ENCODE assay signal across 6 cellular contexts in the genomic region with DNA sequence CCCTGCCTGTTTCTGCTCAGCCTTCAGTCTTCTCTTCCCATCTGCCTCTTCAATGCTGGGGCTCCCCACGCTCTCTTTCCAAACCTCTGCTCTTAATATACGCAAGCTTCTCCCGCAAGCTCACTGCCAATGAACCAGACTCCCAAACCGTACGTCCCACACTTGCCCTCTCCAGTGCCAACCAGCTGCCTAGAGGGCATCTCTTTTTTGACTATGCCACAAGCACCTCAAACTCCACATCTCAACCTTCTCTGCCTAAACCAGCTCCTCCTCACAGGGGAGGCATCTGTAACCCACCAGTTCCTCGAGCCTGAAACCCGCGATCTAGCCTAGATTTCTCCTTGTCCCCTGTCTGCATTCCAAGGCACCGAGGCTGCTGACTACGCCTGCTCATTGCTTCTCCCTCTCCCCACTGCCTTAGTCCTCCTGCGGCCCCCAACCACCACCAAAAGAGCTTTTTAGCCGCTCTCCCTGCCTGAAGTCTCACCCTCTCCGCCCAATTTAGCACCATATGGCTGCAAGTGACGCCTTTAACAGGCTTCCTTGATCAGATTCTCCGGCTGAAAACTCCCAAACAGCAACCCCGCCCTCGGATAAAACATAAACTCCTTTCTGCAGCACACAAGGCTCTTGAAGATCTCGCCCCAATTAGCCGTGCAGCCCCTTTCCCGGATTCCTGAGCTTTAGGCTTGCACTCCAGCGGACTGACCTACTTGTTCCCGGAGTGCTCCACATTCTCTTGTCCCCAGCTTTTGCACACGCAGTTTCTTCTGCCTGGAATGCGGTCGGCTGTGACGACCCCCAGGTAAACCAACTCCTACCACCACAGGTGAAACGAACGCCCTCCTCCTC. TPM values are rescaled to one million over a fixed set of nuclear protein-coding genes. Genes with fewer than 3 reads are reported as not detected.
A peak's percentile ranks its signal among the peaks of the same experiment; 100 is the strongest.
DNase-seq lines count a peak whose midpoint lies in the region; ATAC-seq and TF ChIP-seq lines count a peak whose summit lies in the region.

No MANE protein-coding gene starts in this region.

- H3K9me3 ChIP-seq in DOHH2 (ENCODE audit: control insufficient read depth, insufficient read depth, low read length) (no peaks in the 10 kb centered on the region), RWPE2 (ENCODE audit: severe bottlenecking) (no peaks in the 10 kb centered on the region), iPS DF 6.9 (ENCODE audit: control insufficient read depth, insufficient read depth, low read length) (no peaks in the 10 kb centered on the region), upper lobe of left lung (no peaks in the 10 kb centered on the region)

- H3K9me2 ChIP-seq in DOHH2 (replicated peaks; ENCODE audit: control insufficient read depth, low read length): no peaks in the 10 kb centered on the region

- H3K27me3 ChIP-seq in DOHH2 (ENCODE audit: control insufficient read depth, low read length) (no peaks in the 10 kb centered on the region; the same call in 1 of the 2 replicates), RWPE2 (ENCODE audit: insufficient read depth, poor library complexity, severe bottlenecking) (no peaks in the 10 kb centered on the region), iPS DF 6.9 (ENCODE audit: control insufficient read depth, insufficient read depth, low read length) (no peaks in the 10 kb centered on the region), upper lobe of left lung (no peaks in the 10 kb centered on the region)

- H3K4me1 ChIP-seq in DOHH2 (ENCODE audit: control insufficient read depth, low read length) (peaks cover 68% of the 10 kb centered on the region), RWPE2 (ENCODE audit: insufficient read depth, poor library complexity, severe bottlenecking) (peaks cover 13% of the 10 kb centered on the region), iPS DF 6.9 (ENCODE audit: control insufficient read depth, insufficient read depth, low read length) (peaks cover 7% of the 10 kb centered on the region), upper lobe of left lung (peaks cover 45 to 65% (median 48%) of the 10 kb centered on the region in 4 donors)

- peaks cover 78% of the 10 kb centered on the region for H3K79me2 ChIP-seq in DOHH2 (ENCODE audit: control insufficient read depth, low read length)

- H3K4me2 ChIP-seq in DOHH2 (ENCODE audit: low read length): peak overlapping the region; percentile 100

- peak; percentile 6; the same call in 2 of the 3 replicates for ATAC-seq in RWPE2 (ENCODE audit: low read depth)
- ATAC-seq in upper lobe of left lung (ENCODE audit: low FRiP score in 2 of 2): no peak
- ATAC-seq in HG03108 (IDR thresholded peaks at IDR 0.05; ENCODE audit: unreplicated experiment): no peak

- H3F3A ChIP-seq in DOHH2 (ENCODE audit: control insufficient read depth, insufficient read depth): peaks cover 44% of the 10 kb centered on the region

- DNase-seq in RWPE2 (ENCODE audit: low spot score) (no peak), iPS DF 6.9 (ENCODE audit: low read depth, low spot score) (no peak), upper lobe of left lung (no peak)
- no peak for DNase-seq in stimulated activated CD4-positive, alpha-beta T cell treated with anti-CD3 and anti-CD28 coated beads, Interleukin-2, amount 100 ng/mL, for 48 hours

- no peak for TF ChIP-seq POLR2A in upper lobe of left lung (IDR thresholded peaks at IDR 0.05)

- H3K27ac ChIP-seq in DOHH2 (ENCODE audit: low read depth, low read length) (peak overlapping the region; percentile 100), RWPE2 (ENCODE audit: poor library complexity, severe bottlenecking) (no peak overlapping the region), iPS DF 6.9 (ENCODE audit: low read length) (no peak overlapping the region), upper lobe of left lung (peak overlapping the region in 3 of 4 donors; percentile 30 to 92 (median 86))

- peaks cover 42% of the 10 kb centered on the region for H4K20me1 ChIP-seq in DOHH2 (ENCODE audit: control insufficient read depth, insufficient read depth, low read depth, low read length)

- TF ChIP-seq CTCF in DOHH2 (IDR thresholded peaks at IDR 0.05; ENCODE audit: low read depth, low read length, poor library complexity, severe bottlenecking) (no peak), RWPE2 (IDR thresholded peaks at IDR 0.05; ENCODE audit: poor library complexity, severe bottlenecking) (no peak), upper lobe of left lung (IDR thresholded peaks at IDR 0.05) (no peak)

- no CpG with 5 or more reads among the region's 28 CpGs for WGBS in iPS DF 6.9 (ENCODE audit: insufficient coverage, insufficient read length)
- 14 to 22% methylated on average over 28 of the region's 28 CpGs for WGBS in upper lobe of left lung, 2 donors

- peaks cover 65% of the 10 kb centered on the region for H3K36me3 ChIP-seq in DOHH2 (ENCODE audit: control insufficient read depth, low read length)
- no peaks in the 10 kb centered on the region for H3K36me3 ChIP-seq in RWPE2 (ENCODE audit: low read depth)
- H3K36me3 ChIP-seq in iPS DF 6.9 (ENCODE audit: control insufficient read depth, insufficient read depth, low read length): 0 out of 2 replicates have a peak, but pooled peaks cover 2% of the 10 kb centered on the region
- no peaks in the 10 kb centered on the region for H3K36me3 ChIP-seq in upper lobe of left lung

- no peak for TF ChIP-seq EP300 in upper lobe of left lung (IDR thresholded peaks at IDR 0.05)

- H3K4me3 ChIP-seq in DOHH2 (ENCODE audit: low read length): peak overlapping the region; percentile 88
- H3K4me3 ChIP-seq in RWPE2 (ENCODE audit: severe bottlenecking): peak overlapping the region; percentile 64
- H3K4me3 ChIP-seq in iPS DF 6.9 (ENCODE audit: low read length): peak overlapping the region; percentile 74; the same call in 1 of the 2 replicates
- H3K4me3 ChIP-seq in upper lobe of left lung: peak overlapping the region; percentile 79 to 99 (median 90)

RNA-seq across cellular contexts. Expression of gene GGA2, which starts 1.5 kb away (rescaled TPM):
- total RNA-seq in upper lobe of left lung: 100 to 1,000 TPM in 5 of 6 donors, 10 to 100 TPM in 1; 84.4 to 197 (median 164) TPM

RNA-seq across cellular contexts. Expression of gene EARS2, which starts 48.3 kb away (rescaled TPM):
- total RNA-seq in upper lobe of left lung: 10 to 100 TPM; 11.5 to 38.8 (median 15.9) TPM

RNA-seq across cellular contexts. Expression of gene UBFD1, which starts 48.7 kb away (rescaled TPM):
- total RNA-seq in upper lobe of left lung: 100 to 1,000 TPM in 1 of 6 donors, 10 to 100 TPM in 5; 30.2 to 145 (median 62.8) TPM

RNA-seq across cellular contexts. Expression of gene COG7, which starts 55.8 kb away (rescaled TPM):
- total RNA-seq in upper lobe of left lung: 10 to 100 TPM; 16.9 to 61.8 (median 24.8) TPM

Comparison
In these comparisons a context has a peak if more than half of its experiments do, and no peak if none do; other contexts are left out.
1. H3K27ac ChIP-seq: peak in DOHH2 (single experiment) and upper lobe of left lung (3 of 4); none in RWPE2 (single experiment) and iPS DF 6.9 (single experiment).
2. Peak in every context shown above with its lines, with median percentiles within 50 percentile points of each other: H3K4me3 ChIP-seq.